In genomic region chr12:47820631-47821345, GRCh38 we compare ENCODE assay signal across 8 cellular contexts. TPM values are rescaled to one million over a fixed set of nuclear protein-coding genes. Genes with fewer than 3 reads are reported as not detected.
DNase-seq lines count a peak whose midpoint lies in the region; ATAC-seq and TF ChIP-seq lines count a peak whose summit lies in the region.

No MANE protein-coding gene starts in this region.

- H3K36me3 ChIP-seq in RWPE2 (ENCODE audit: low read depth): peaks cover 13% of the 10 kb centered on the region; the same call in 1 of the 2 replicates
- H3K36me3 ChIP-seq in lung (ENCODE audit: control insufficient read depth in 2 of 2, insufficient read depth in 2 of 2, low read length in 2 of 2): no peaks in the 10 kb centered on the region
- H3K36me3 ChIP-seq in thymus (ENCODE audit: control insufficient read depth, insufficient read depth): peaks cover 8% of the 10 kb centered on the region

- WGBS in lung, 2 donors: 33 to 44% methylated on average over 17 of the region's 17 CpGs
- WGBS in thymus: 91% methylated on average over 17 of the region's 17 CpGs

- H3K9me3 ChIP-seq in RWPE2 (ENCODE audit: severe bottlenecking) (no peaks in the 10 kb centered on the region), lung (ENCODE audit: control insufficient read depth in 2 of 2, insufficient read depth in 1 of 2, low read length in 1 of 2) (no peaks in the 10 kb centered on the region), thymus (ENCODE audit: control insufficient read depth) (no peaks in the 10 kb centered on the region)

- H3K4me3 ChIP-seq in RWPE2 (ENCODE audit: severe bottlenecking) (peak overlapping the region; percentile 94), lung (no peak overlapping the region), thymus (ENCODE audit: low read length) (peak overlapping the region; percentile 97)

- TF ChIP-seq CTCF in RWPE2 (IDR thresholded peaks at IDR 0.05; ENCODE audit: poor library complexity, severe bottlenecking): no peak
- TF ChIP-seq CTCF in lung (IDR thresholded peaks at IDR 0.05; ENCODE audit: control extremely low read depth, extremely low read depth): no peak

- ATAC-seq in RWPE2 (ENCODE audit: low read depth) (peak; percentile 69), lung (ENCODE audit: insufficient read depth, low FRiP score) (peak; percentile 64), GM19035 (IDR thresholded peaks at IDR 0.05; ENCODE audit: unreplicated experiment) (no peak)

- peak overlapping the region; percentile 95 for H3K27ac ChIP-seq in RWPE2 (ENCODE audit: poor library complexity, severe bottlenecking)
- H3K27ac ChIP-seq in lung (ENCODE audit: low read depth in 1 of 2, low read length in 1 of 2): peak overlapping the region; percentile 98 to 100
- peak overlapping the region; percentile 92 for H3K27ac ChIP-seq in thymus (ENCODE audit: low read depth)

- no peaks in the 10 kb centered on the region for H3K27me3 ChIP-seq in RWPE2 (ENCODE audit: insufficient read depth, poor library complexity, severe bottlenecking)
- no peaks in the 10 kb centered on the region for H3K27me3 ChIP-seq in lung (ENCODE audit: control insufficient read depth, insufficient read depth)
- H3K27me3 ChIP-seq in thymus (ENCODE audit: control insufficient read depth, insufficient read depth): no peaks in the 10 kb centered on the region

- peak; percentile 43 for DNase-seq in NCI-H82 (lab: John Stamatoyannopoulos, UW)
- DNase-seq in NCI-H82 treated with DMSO at 0.1 percent for 48 hours (lab: John Stamatoyannopoulos, UW; ENCODE audit: unreplicated experiment): no peak
- peak; percentile 86 for DNase-seq in RWPE2 (ENCODE audit: low spot score)
- DNase-seq in ecto neural progenitor cell (ENCODE audit: low spot score): peak; percentile 96
- DNase-seq in lung (ENCODE audit: low spot score): peak; percentile 90
- DNase-seq in NAMALWA (ENCODE audit: low spot score): no peak

- H3K4me1 ChIP-seq in RWPE2 (ENCODE audit: insufficient read depth, poor library complexity, severe bottlenecking): peaks cover 37% of the 10 kb centered on the region
- peaks cover 39% of the 10 kb centered on the region in 2 donors for H3K4me1 ChIP-seq in lung (ENCODE audit: control insufficient read depth in 2 of 2, insufficient read depth in 2 of 2, low read length in 2 of 2)
- peaks cover 58% of the 10 kb centered on the region for H3K4me1 ChIP-seq in thymus (ENCODE audit: control insufficient read depth, insufficient read depth, low read length)

RNA-seq across cellular contexts. Expression of gene HDAC7, which starts 1.1 kb away (rescaled TPM):
- 100 to 1,000 TPM in 1 of 2 donors, 10 to 100 TPM in 1; 49.3 to 119 TPM for total RNA-seq in lung
- polyA plus RNA-seq in lung (10 to 100 TPM; 67.6 to 71.9 TPM), thymus (130 TPM)

RNA-seq across cellular contexts. Expression of gene SLC48A1, which starts 47.8 kb away (rescaled TPM):
- total RNA-seq in lung: 10 to 100 TPM; 16.9 to 31.3 TPM
- polyA plus RNA-seq in lung (10 to 100 TPM; 16.8 to 24.5 TPM), thymus (9.3 TPM)

Comparison
In these comparisons a context has a peak if more than half of its experiments do, and no peak if none do; other contexts are left out.
1. DNase-seq: peak in NCI-H82 (single experiment), RWPE2 (single experiment), ecto neural progenitor cell (single experiment) and lung (single experiment); none in NCI-H82 treated with DMSO at 0.1 percent for 48 hours (single experiment) and NAMALWA (single experiment).
2. Peak in every context shown above with its lines, with median percentiles within 50 percentile points of each other: H3K27ac ChIP-seq.